In the genomic region with DNA sequence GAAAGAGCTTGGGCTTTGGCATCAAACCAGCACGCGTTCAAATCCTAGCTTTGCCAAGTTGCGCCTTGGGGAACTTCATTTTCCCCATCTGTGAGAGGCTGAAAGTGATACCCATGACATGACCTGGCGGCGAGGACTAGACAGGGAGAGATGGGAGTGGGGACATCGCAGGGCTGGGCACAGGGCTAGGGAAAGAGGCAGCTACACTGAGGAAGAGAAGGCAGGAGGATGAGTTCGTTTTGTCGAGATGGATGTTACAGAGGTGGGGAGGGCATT, we compare ENCODE assay signal across 30 cellular contexts.
"Had no signal": no experiment of that assay in that cellular context is flagged by ENCODE, and none has a peak within 500 bp of the region (broad histone marks: within the 10 kb centered on the region; RNA-seq: fewer than 3 reads in every experiment).

No MANE protein-coding gene starts in this region.

- H3K27me3 ChIP-seq: Peyer's patch, SJSA1 had no signal

- H3K4me2 ChIP-seq: SK-N-SH had no signal

- FAIRE-seq: bronchial epithelial cell, TTC549 had no signal

- H3K9ac ChIP-seq: SK-N-SH had no signal

- H3K27ac ChIP-seq: Peyer's patch had no signal

- H3K36me3 ChIP-seq: Peyer's patch, SJSA1 had no signal

- H3K4me3 ChIP-seq: Peyer's patch, SJSA1 had no signal

- DNase-seq: activated CD4-positive, alpha-beta T cell treated with anti-CD3 and anti-CD28 coated beads for 36 hours; activated CD4-positive, alpha-beta T cell treated with anti-CD3 and anti-CD28 coated beads, Interleukin-2, amount 10 ng/mL, durations not matched to agents 7 days and 5 days; activated CD4-positive, alpha-beta T cell treated with anti-CD3 and anti-CD28 coated beads, Interleukin-2, amount 50 U/mL, for 48 hours; activated CD8-positive, alpha-beta memory T cell treated with anti-CD3 and anti-CD28 coated beads, Interleukin-2, amount 50 U/mL, for 48 hours; activated CD8-positive, alpha-beta T cell treated with anti-CD3 and anti-CD28 coated beads, Interleukin-2, amount 10 ng/mL, durations not matched to agents 7 days and 5 days; activated effector memory CD4-positive, alpha-beta T cell treated with Interleukin-2 at 50 U/mL for 16 hours; activated naive CD4-positive, alpha-beta T cell treated with anti-CD3 and anti-CD28 coated beads, Interleukin-2, amount 10 ng/mL, durations not matched to agents 7 days and 5 days; activated naive CD8-positive, alpha-beta T cell treated with anti-CD3 and anti-CD28 coated beads, Interleukin-2, amount 50 U/mL, for 24 hours; activated T-cell treated with anti-CD3 and anti-CD28 coated beads, Interleukin-2, amount 50 U/mL, for 48 hours; anterior cingulate cortex; caudate nucleus; Karpas-422; KBM-7; NCI-H1105; NCI-H1417 treated with DMSO at 0.1 percent for 48 hours; NCI-H1694; NCI-H1930; NCI-H2081 treated with DMSO at 0.1 percent for 48 hours; NCI-H345; NCI-H524 treated with DMSO at 0.1 percent for 48 hours; NK-92 treated with Interleukin-12 subunit alpha and Interleukin-12 subunit beta, amount 100 ng/mL, for 24 hours; PC-3; RPMI8226; SHP77 treated with DMSO at 0.1 percent for 48 hours; SK-N-SH had no signal

- H3K9me3 ChIP-seq: Peyer's patch, SJSA1, SK-N-SH had no signal

- ATAC-seq: activated CD4-positive, alpha-beta T cell treated with anti-CD3 and anti-CD28 coated beads for 36 hours; activated CD4-positive, CD25-positive, alpha-beta regulatory T cell treated with anti-CD3 and anti-CD28 coated beads, Interleukin-2, amount 50 U/mL, for 24 hours; activated CD8-positive, alpha-beta T cell treated with anti-CD3 and anti-CD28 coated beads, Interleukin-2, amount 10 ng/mL, durations not matched to agents 7 days and 5 days; activated naive CD8-positive, alpha-beta T cell treated with anti-CD3 and anti-CD28 coated beads, Interleukin-2, amount 50 U/mL, for 24 hours; PC-3 had no signal
